9 cellular contexts compared by ENCODE assay signal in the genomic region with DNA sequence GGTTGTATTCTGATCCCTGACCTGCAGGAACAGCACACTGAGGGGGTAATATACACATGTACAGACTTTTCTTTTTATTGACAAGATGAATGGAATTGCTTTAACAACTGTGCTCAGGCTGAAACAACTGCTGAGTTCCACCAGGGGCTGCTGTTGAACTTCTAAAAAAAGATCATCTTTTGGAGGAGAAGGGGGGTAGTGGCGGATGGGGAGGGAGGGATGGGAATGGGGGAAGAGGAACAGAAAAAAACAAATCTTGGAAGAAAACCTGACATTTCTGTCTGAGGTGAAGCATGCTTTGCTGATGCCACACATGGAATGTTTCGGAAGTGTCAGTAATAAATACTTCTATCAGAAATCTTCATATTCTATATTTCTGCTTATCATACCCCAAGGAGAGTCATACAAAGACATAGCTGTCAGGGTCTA.
DNase-seq lines count a peak whose midpoint lies in the region; ATAC-seq, FAIRE-seq and TF ChIP-seq lines count a peak whose summit lies in the region.
"Had no signal": no experiment of that assay in that cellular context is flagged by ENCODE, and none has a peak within 500 bp of the region (broad histone marks: within the 10 kb centered on the region; RNA-seq: fewer than 3 reads in every experiment).

No MANE protein-coding gene starts in this region.

- no peak overlapping the region for H3K9ac ChIP-seq in adipocyte (ENCODE audit: low read length)

- no peaks in the 10 kb centered on the region for H3K27me3 ChIP-seq in adipocyte (replicated peaks; ENCODE audit: control insufficient read depth, insufficient read depth, low read length)

- no peak overlapping the region for H3K4me3 ChIP-seq in adipocyte (ENCODE audit: low read length)

- no peak for ATAC-seq in GM18502 (IDR thresholded peaks at IDR 0.05; ENCODE audit: poor library complexity, unreplicated experiment)

- H3K27me3 Mint-ChIP-seq in immature natural killer cell (ENCODE audit: low read depth in 3 of 3): peaks cover 0 to 3% (median 0%) of the 10 kb centered on the region in 3 donors

- H3K36me3 Mint-ChIP-seq in immature natural killer cell: no peaks in the 10 kb centered on the region
- H3K36me3 Mint-ChIP-seq: IgD-negative memory B cell had no signal

- DNase-seq in EH (ENCODE audit: low read depth): peak; percentile 29
- DNase-seq in NCI-H1105 (lab: John Stamatoyannopoulos, UW): peak; percentile 45
- DNase-seq in adipocyte (ENCODE audit: low read depth): peak; percentile 41
- peak; percentile 36 for DNase-seq in iPS DF 4.7 (ENCODE audit: extremely low read depth, low spot score)
- no peak for DNase-seq in GM12891 (ENCODE audit: insufficient read length, low spot score)
- DNase-seq in stimulated activated CD4-positive, alpha-beta T cell treated with anti-CD3 and anti-CD28 coated beads, Interleukin-4, amount 100 ng/mL, for 1 hour: no peak
- no peak for DNase-seq in immature natural killer cell

- no peaks in the 10 kb centered on the region for H3K9me3 ChIP-seq in adipocyte (ENCODE audit: control insufficient read depth, low read length)

- H3K9me3 Mint-ChIP-seq in immature natural killer cell: peaks cover 0 to 6% (median 0%) of the 10 kb centered on the region in 6 donors
- H3K9me3 Mint-ChIP-seq: IgD-negative memory B cell had no signal

- peaks cover 7% of the 10 kb centered on the region for H3K4me1 ChIP-seq in adipocyte (ENCODE audit: control insufficient read depth, insufficient read depth, low read length)

- FAIRE-seq in GM12891 (lab: Jason Lieb, UNC): no peak

- no peaks in the 10 kb centered on the region for H3K36me3 ChIP-seq in adipocyte (ENCODE audit: control insufficient read depth, insufficient read depth, low read length, severe bottlenecking)

- no peak for TF ChIP-seq POLR2A in GM12891 (IDR thresholded peaks at IDR 0.05; ENCODE audit: low read depth, low read length)

- no peak overlapping the region for H3K27ac Mint-ChIP-seq in immature natural killer cell
- H3K27ac Mint-ChIP-seq: IgD-negative memory B cell had no signal

- H3K4me3 Mint-ChIP-seq in immature natural killer cell: no peak overlapping the region
- H3K4me3 Mint-ChIP-seq: IgD-negative memory B cell had no signal

- no peaks in the 10 kb centered on the region for H3K4me1 Mint-ChIP-seq in immature natural killer cell
- H3K4me1 Mint-ChIP-seq: IgD-negative memory B cell had no signal

TF ChIP-seq in GM12891, 5 proteins besides CTCF, POLR2A, EP300 and RAD21:
- TF ChIP-seq POU2F2 (IDR thresholded peaks at IDR 0.05; ENCODE audit: low read depth, low read length) (no peak), POLR2AphosphoS5 (IDR thresholded peaks at IDR 0.05; ENCODE audit: low read depth, low read length) (no peak), PAX5 (IDR thresholded peaks at IDR 0.05; ENCODE audit: insufficient read depth, low read length, severe bottlenecking) (no peak), SPI1 (IDR thresholded peaks at IDR 0.05; ENCODE audit: low read depth, low read length) (no peak), TAF1 (IDR thresholded peaks at IDR 0.05; ENCODE audit: low read depth, low read length) (no peak)
TF ChIP-seq in GM12891: peak in this region for 0.

Comparison
In these comparisons a context has a peak if more than half of its experiments do, and no peak if none do; other contexts are left out.
1. DNase-seq: peak in EH (single experiment), NCI-H1105 (single experiment), adipocyte (single experiment) and iPS DF 4.7 (single experiment); none in GM12891 (single experiment), stimulated activated CD4-positive, alpha-beta T cell treated with anti-CD3 and anti-CD28 coated beads, Interleukin-4, amount 100 ng/mL, for 1 hour (single experiment) and immature natural killer cell (0 of 3).